Comparison of ENCODE assay signal across 11 cellular contexts in the genomic region with DNA sequence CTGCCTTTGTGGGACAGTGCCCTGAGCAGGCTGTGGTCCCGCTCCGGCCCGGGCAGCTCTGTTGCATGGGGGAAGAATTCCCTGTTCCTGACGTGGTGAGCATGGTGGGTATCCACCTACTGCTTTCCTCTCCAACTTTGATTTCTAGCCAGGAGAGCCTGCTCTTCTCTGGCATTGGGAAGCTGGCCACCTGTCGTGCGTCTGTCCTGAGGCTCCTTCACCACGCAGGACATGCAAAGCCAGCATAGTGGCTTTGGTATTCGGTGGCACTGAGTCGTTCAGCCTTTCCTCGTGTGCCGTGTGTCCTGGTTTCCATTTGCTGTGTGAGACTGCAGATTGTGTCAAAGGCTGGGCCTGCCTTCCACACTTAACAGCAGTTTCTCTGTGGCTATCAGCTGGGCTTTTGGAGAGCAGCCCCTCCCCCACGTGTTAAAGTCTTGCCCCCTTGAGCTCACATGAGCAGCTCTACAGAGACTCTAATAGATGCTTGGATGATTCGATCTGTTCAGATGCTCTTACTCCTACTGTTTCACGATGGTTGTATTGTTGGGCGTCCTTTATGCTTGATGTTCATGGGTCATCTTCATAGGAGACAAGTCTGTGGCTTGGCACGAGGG. TPM values are rescaled to one million over a fixed set of nuclear protein-coding genes. Genes with fewer than 3 reads are reported as not detected.
DNase-seq lines count a peak whose midpoint lies in the region; FAIRE-seq and TF ChIP-seq lines count a peak whose summit lies in the region.
"Had no signal": no experiment of that assay in that cellular context is flagged by ENCODE, and none has a peak within 500 bp of the region (broad histone marks: within the 10 kb centered on the region; RNA-seq: fewer than 3 reads in every experiment).

No MANE protein-coding gene starts in this region.

- H3F3A ChIP-seq in SU-DHL-6 (ENCODE audit: insufficient read depth), result peaks cover 65% of the 10 kb centered on the region

- peak overlapping the region; percentile 16 for H3K4me3 ChIP-seq in SU-DHL-6 (ENCODE audit: insufficient read depth, low read length, poor library complexity, severe bottlenecking)
- no peak overlapping the region for H3K4me3 ChIP-seq in esophagus squamous epithelium
- H3K4me3 ChIP-seq in stomach, result no peak overlapping the region

- no peak for TF ChIP-seq EP300 in stomach (IDR thresholded peaks at IDR 0.05)

- WGBS in esophagus squamous epithelium, 2 donors, result 76 to 87% methylated on average over 10 to 12 of the region's 16 CpGs
- 74 to 81% (median 77%) methylated on average over 13 to 16 of the region's 16 CpGs for WGBS in stomach, 5 donors

- H3K9me2 ChIP-seq in SU-DHL-6 (replicated peaks; ENCODE audit: insufficient read depth, low read length), result no peaks in the 10 kb centered on the region

- no peak for TF ChIP-seq POLR2A in esophagus squamous epithelium (IDR thresholded peaks at IDR 0.05)
- TF ChIP-seq POLR2A in stomach (IDR thresholded peaks at IDR 0.05), result no peak
- no peak for TF ChIP-seq POLR2A in H54 (IDR thresholded peaks at IDR 0.05; ENCODE audit: low read depth, low read length)

- H3K36me3 ChIP-seq in SU-DHL-6 (ENCODE audit: low read length) (no peaks in the 10 kb centered on the region), esophagus squamous epithelium (peaks cover 0 to 17% (median 0%) of the 10 kb centered on the region in 3 donors), stomach (peaks cover 0 to 7% (median 3%) of the 10 kb centered on the region in 4 donors)

- DNase-seq in activated CD4-positive, alpha-beta T cell treated with anti-CD3 and anti-CD28 coated beads for 48 hours, result peak; percentile 22
- DNase-seq in activated CD4-positive, alpha-beta T cell treated with anti-CD3 and anti-CD28 coated beads, Interleukin-2, amount 50 U/mL, for 1 hour, result no peak
- no peak for DNase-seq in esophagus squamous epithelium (lab: John Stamatoyannopoulos, UW)
- DNase-seq in stomach, result no peak
- no peak for DNase-seq in NCI-H1436 treated with DMSO at 0.1 percent for 48 hours (lab: John Stamatoyannopoulos, UW)
- no peak for DNase-seq in H54 (ENCODE audit: insufficient read length, low spot score)
- DNase-seq in islet precursor cell, result no peak
- DNase-seq: foreskin melanocyte, GDM1, NCI-H2029 treated with DMSO at 0.1 percent for 48 hours had no signal

- H4K20me1 ChIP-seq in SU-DHL-6 (ENCODE audit: low read depth, low read length), result no peaks in the 10 kb centered on the region

- peaks cover 50% of the 10 kb centered on the region for H3K79me2 ChIP-seq in SU-DHL-6 (ENCODE audit: insufficient read depth, low read length)

- H2AFZ ChIP-seq in SU-DHL-6 (ENCODE audit: low read depth, low read length, severe bottlenecking), result no peak overlapping the region

- intact Hi-C loops in esophagus squamous epithelium (cut with DNase I) (no loop called here), stomach (cut with DNase I; ENCODE audit: low total_unique reads) (no loop called here)

- H3K9me3 ChIP-seq in SU-DHL-6 (ENCODE audit: insufficient read depth, low read length), result no peaks in the 10 kb centered on the region
- no peaks in the 10 kb centered on the region for H3K9me3 ChIP-seq in esophagus squamous epithelium
- no peaks in the 10 kb centered on the region for H3K9me3 ChIP-seq in stomach

- peak overlapping the region; percentile 68 for H3K9ac ChIP-seq in SU-DHL-6 (ENCODE audit: low read length)

- no peak for FAIRE-seq in H54 (lab: Jason Lieb, UNC)

- H3K4me1 ChIP-seq in esophagus squamous epithelium, result peaks cover 0 to 65% (median 3%) of the 10 kb centered on the region in 3 donors
- H3K4me1 ChIP-seq in stomach, result peaks cover 4 to 54% (median 28%) of the 10 kb centered on the region in 4 donors

- TF ChIP-seq CTCF in SU-DHL-6 (IDR thresholded peaks at IDR 0.05; ENCODE audit: insufficient read depth, low read length, poor library complexity, severe bottlenecking) (no peak), esophagus squamous epithelium (IDR thresholded peaks at IDR 0.05) (no peak), stomach (IDR thresholded peaks at IDR 0.05) (no peak)

- peak overlapping the region; percentile 100 for H3K27ac ChIP-seq in SU-DHL-6 (ENCODE audit: low read depth, low read length)
- peak overlapping the region; percentile 38 to 76 (median 57) for H3K27ac ChIP-seq in esophagus squamous epithelium
- H3K27ac ChIP-seq in stomach, result peak overlapping the region in 4 of 5 donors; percentile 49 to 72 (median 52)

- H3K4me2 ChIP-seq in SU-DHL-6 (ENCODE audit: low read depth, low read length, poor library complexity, severe bottlenecking), result peak overlapping the region; percentile 64

- H3K27me3 ChIP-seq in SU-DHL-6 (ENCODE audit: low read length) (no peaks in the 10 kb centered on the region), esophagus squamous epithelium (no peaks in the 10 kb centered on the region), stomach (no peaks in the 10 kb centered on the region)

RNA-seq across cellular contexts. Expression of a gene that starts 46.4 kb away (rescaled TPM):
- total RNA-seq in esophagus squamous epithelium (1 to 10 TPM in 1 of 4 donors, under 1 TPM in 3; 0.04 to 3.1 (median 0.53) TPM), stomach (10 to 100 TPM in 1 of 5 donors, 1 to 10 TPM in 3, not detected in 1; 2.7 to 22.3 (median 5.3) TPM)
- under 1 TPM; 0.35 to 0.68 (median 0.46) TPM for polyA plus RNA-seq in stomach
